ENCODE assay signal across 16 cellular contexts in the genomic region with DNA sequence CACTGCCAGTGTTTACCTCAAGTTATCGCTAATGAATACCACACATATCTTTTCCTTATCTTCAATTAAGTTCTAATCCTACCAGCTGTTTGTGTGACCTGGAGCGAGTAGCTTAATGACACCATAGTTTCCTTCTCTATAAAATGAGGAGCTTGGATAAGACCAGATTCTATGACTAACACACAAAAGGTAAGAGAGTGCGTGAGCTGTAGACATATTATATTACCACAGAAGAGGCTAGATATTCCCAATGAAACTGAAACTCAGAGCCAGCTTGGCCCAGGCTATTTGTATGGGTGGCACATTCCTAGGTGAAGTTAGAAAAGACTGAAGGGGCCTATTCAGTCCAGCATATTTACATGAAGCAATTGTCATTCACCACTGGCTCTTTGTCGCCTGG. TPM values are rescaled to one million over a fixed set of nuclear protein-coding genes. Genes with fewer than 3 reads are reported as not detected.
DNase-seq lines count a peak whose midpoint lies in the region; ATAC-seq and TF ChIP-seq lines count a peak whose summit lies in the region.
"Had no signal": no experiment of that assay in that cellular context is flagged by ENCODE, and none has a peak within 500 bp of the region (broad histone marks: within the 10 kb centered on the region; RNA-seq: fewer than 3 reads in every experiment).

No MANE protein-coding gene starts in this region.

- no TSS peak for BruUV-seq in mammary epithelial cell (replicated peaks; lab: Mats Ljungman, UMichigan)
- BruUV-seq in MCF 10A (replicated peaks; lab: Mats Ljungman, UMichigan) = no TSS peak

- no peaks in the 10 kb centered on the region for H3K27me3 ChIP-seq in mammary epithelial cell (ENCODE audit: insufficient read depth, low read length)
- H3K27me3 ChIP-seq in endodermal cell (ENCODE audit: control insufficient read depth, insufficient read depth, low read length, poor library complexity, severe bottlenecking) = no peaks in the 10 kb centered on the region
- no peaks in the 10 kb centered on the region for H3K27me3 ChIP-seq in muscle layer of colon (ENCODE audit: control insufficient read depth in 1 of 2, insufficient read depth in 2 of 2, low read length in 2 of 2)
- H3K27me3 ChIP-seq: body of pancreas, left lung had no signal

- H2AFZ ChIP-seq in mammary epithelial cell (ENCODE audit: low read depth, low read length) = no peak overlapping the region

- H4K20me1 ChIP-seq in mammary epithelial cell (ENCODE audit: insufficient read depth, low read length) = no peaks in the 10 kb centered on the region

- H3K27me3 Mint-ChIP-seq in MCF 10A (ENCODE audit: insufficient read depth, unreplicated experiment) (no peaks in the 10 kb centered on the region), endodermal cell (ENCODE audit: insufficient read depth) (no peaks in the 10 kb centered on the region)
- H3K27me3 Mint-ChIP-seq in stimulated activated naive CD8-positive, alpha-beta T cell treated with anti-CD3 and anti-CD28 coated beads, Interleukin-15, amount 100 ng/mL, for 72 hours = peaks cover 8% of the 10 kb centered on the region

- H3K27ac ChIP-seq in mammary epithelial cell (ENCODE audit: insufficient read depth, low read depth, low read length) (no peak overlapping the region), endodermal cell (ENCODE audit: low read depth, low read length) (peak overlapping the region; percentile 6), muscle layer of colon (ENCODE audit: low read depth, low read length) (peak overlapping the region; percentile 79)
- H3K27ac ChIP-seq: body of pancreas, left lung, WERI-Rb-1 had no signal

- CTCF ChIA-PET in mammary epithelial cell (lab: Charles Lee; ENCODE audit: low non-redundant PET) (no interaction called here), MCF 10A (lab: Yijun Ruan, JAX) (interaction anchor here (0.6 to 0.8 kb wide), 4 partner anchors 13 to 87 kb away, joined by 3 to 4 read pairs (median 4); no protein-coding TSS in a partner anchor)

- no peak for ATAC-seq in stimulated activated naive CD8-positive, alpha-beta T cell treated with anti-CD3 and anti-CD28 coated beads, Interleukin-15, amount 100 ng/mL, for 72 hours
- ATAC-seq in GM19463 (IDR thresholded peaks at IDR 0.05; ENCODE audit: unreplicated experiment) = no peak
- ATAC-seq: body of pancreas, left lung had no signal

- H3K4me1 Mint-ChIP-seq in MCF 10A (ENCODE audit: insufficient read depth, unreplicated experiment) = no peaks in the 10 kb centered on the region
- H3K4me1 Mint-ChIP-seq in endodermal cell = peaks cover 13% of the 10 kb centered on the region
- no peaks in the 10 kb centered on the region for H3K4me1 Mint-ChIP-seq in stimulated activated naive CD8-positive, alpha-beta T cell treated with anti-CD3 and anti-CD28 coated beads, Interleukin-15, amount 100 ng/mL, for 72 hours

- dilution Hi-C loops in mammary epithelial cell (cut with HindIII; ENCODE audit: low sequenced_read_pairs) = no loop called here

- H3K79me2 ChIP-seq in mammary epithelial cell (ENCODE audit: insufficient read depth, low read length) = no peaks in the 10 kb centered on the region

- peak; percentile 78 for DNase-seq in mammary epithelial cell
- no peak for DNase-seq in MCF 10A (ENCODE audit: unreplicated experiment)
- no peak for DNase-seq in endodermal cell
- no peak for DNase-seq in stimulated activated naive CD8-positive, alpha-beta T cell treated with anti-CD3 and anti-CD28 coated beads, Interleukin-15, amount 100 ng/mL, for 72 hours
- no peak for DNase-seq in anterior cingulate cortex (lab: John Stamatoyannopoulos, UW)
- no peak for DNase-seq in AG08395 (ENCODE audit: low spot score)
- DNase-seq: ACHN, body of pancreas, DMS79, Karpas-422, left lung, substantia nigra, WERI-Rb-1 had no signal

- H3K9ac ChIP-seq in mammary epithelial cell (ENCODE audit: insufficient read depth, low read length) (no peak overlapping the region), endodermal cell (ENCODE audit: extremely low read depth, low read length, poor library complexity, severe bottlenecking) (no peak overlapping the region), muscle layer of colon (ENCODE audit: low read length) (peak overlapping the region; percentile 25)

- H3K9me3 ChIP-seq in mammary epithelial cell (replicated peaks; ENCODE audit: insufficient read depth, low read length) = no peaks in the 10 kb centered on the region
- no peaks in the 10 kb centered on the region for H3K9me3 ChIP-seq in endodermal cell (ENCODE audit: control insufficient read depth, low read length)
- H3K9me3 ChIP-seq in muscle layer of colon (ENCODE audit: low read length) = no peaks in the 10 kb centered on the region
- H3K9me3 ChIP-seq: body of pancreas, left lung had no signal

- H3K36me3 Mint-ChIP-seq in MCF 10A (ENCODE audit: insufficient read depth, unreplicated experiment) = no peaks in the 10 kb centered on the region
- H3K36me3 Mint-ChIP-seq in endodermal cell (ENCODE audit: low read depth) = peaks cover 19% of the 10 kb centered on the region

- H3K4me3 ChIP-seq in mammary epithelial cell (replicated peaks in 1 of 3; ENCODE audit: insufficient read depth in 1 of 3, low read depth in 2 of 3, low read length in 3 of 3) (no peak overlapping the region), endodermal cell (ENCODE audit: low read length) (peak overlapping the region; percentile 36), muscle layer of colon (ENCODE audit: low read depth in 1 of 2, low read length in 2 of 2) (no peak overlapping the region)
- H3K4me3 ChIP-seq: body of pancreas, left lung had no signal

- TF ChIP-seq CTCF in mammary epithelial cell (conservative IDR thresholded peaks at IDR 0.05 in 1 of 2, IDR thresholded peaks at IDR 0.05 in 1 of 2; ENCODE audit: extremely low read depth in 1 of 2, insufficient read depth in 1 of 2, low read depth in 1 of 2, low read length in 2 of 2) (no peak), MCF 10A (IDR thresholded peaks at IDR 0.05; ENCODE audit: unreplicated experiment) (no peak), endodermal cell (conservative IDR thresholded peaks at IDR 0.05) (no peak)

- no peaks in the 10 kb centered on the region for H3K4me1 ChIP-seq in mammary epithelial cell (ENCODE audit: insufficient read depth, low read length)
- no peaks in the 10 kb centered on the region for H3K4me1 ChIP-seq in endodermal cell (ENCODE audit: control insufficient read depth, insufficient read depth, low read length)
- peaks cover 58% of the 10 kb centered on the region for H3K4me1 ChIP-seq in muscle layer of colon (ENCODE audit: insufficient read depth, low read length)
- H3K4me1 ChIP-seq: body of pancreas, left lung had no signal

- no peak overlapping the region for H3K4me2 ChIP-seq in mammary epithelial cell (ENCODE audit: insufficient read depth, low read depth, low read length)

- POLR2A ChIA-PET in MCF 10A (lab: Yijun Ruan, JAX) = interaction anchor here (0.7 to 0.9 kb wide), 3 partner anchors 15 to 88 kb away, joined by 3 to 4 read pairs (median 3); partner anchors contain the start of gene SPCS3

- in situ Hi-C loops in mammary epithelial cell (cut with MboI; ENCODE audit: low sequenced_read_pairs in 2 of 2) = no loop called here

- H3K9me3 Mint-ChIP-seq in MCF 10A (ENCODE audit: unreplicated experiment) (no peaks in the 10 kb centered on the region), endodermal cell (no peaks in the 10 kb centered on the region)
- H3K9me3 Mint-ChIP-seq in stimulated activated naive CD8-positive, alpha-beta T cell treated with anti-CD3 and anti-CD28 coated beads, Interleukin-15, amount 100 ng/mL, for 72 hours = no peaks in the 10 kb centered on the region

- H3K36me3 ChIP-seq in mammary epithelial cell (ENCODE audit: insufficient read depth, low read length) = no peaks in the 10 kb centered on the region
- peaks cover 7% of the 10 kb centered on the region for H3K36me3 ChIP-seq in endodermal cell (ENCODE audit: control insufficient read depth, insufficient read depth, low read length)
- H3K36me3 ChIP-seq in muscle layer of colon (ENCODE audit: insufficient read depth, low read length) = no peaks in the 10 kb centered on the region
- H3K36me3 ChIP-seq: left lung, WERI-Rb-1 had no signal

- H3K27ac Mint-ChIP-seq in MCF 10A (ENCODE audit: low read depth, unreplicated experiment) = no peak overlapping the region
- no peak overlapping the region for H3K27ac Mint-ChIP-seq in endodermal cell
- H3K27ac Mint-ChIP-seq in stimulated activated naive CD8-positive, alpha-beta T cell treated with anti-CD3 and anti-CD28 coated beads, Interleukin-15, amount 100 ng/mL, for 72 hours = no peak overlapping the region

- intact Hi-C loops in mammary epithelial cell (cut with micrococcal nuclease) = no loop called here
- intact Hi-C loops in MCF 10A (cut with micrococcal nuclease) = no loop called here

- 57% methylated on average over 4 of the region's 4 CpGs for WGBS in mammary epithelial cell (ENCODE audit: low coverage, missing lambda C conversion rate)
- 42 to 59% methylated on average over 2 to 4 of the region's 4 CpGs for WGBS in endodermal cell (ENCODE audit: insufficient coverage in 1 of 2, insufficient read length in 1 of 2), 2 experiments

- H3K4me3 Mint-ChIP-seq in MCF 10A (ENCODE audit: unreplicated experiment) (no peak overlapping the region), endodermal cell (no peak overlapping the region)
- no peak overlapping the region for H3K4me3 Mint-ChIP-seq in stimulated activated naive CD8-positive, alpha-beta T cell treated with anti-CD3 and anti-CD28 coated beads, Interleukin-15, amount 100 ng/mL, for 72 hours

RNA-seq across cellular contexts. Expression of gene ASB5, which starts 30.2 kb away (rescaled TPM):
- total RNA-seq in mammary epithelial cell = not detected
- polyA plus RNA-seq in mammary epithelial cell = 0.01 TPM
- not detected for polyA minus RNA-seq in mammary epithelial cell
- total RNA-seq in MCF 10A (2022) = not detected in 2 replicates
- 10 to 100 TPM in 1 of 2 donors, 1 to 10 TPM in 1; 2.8 to 14.6 TPM for total RNA-seq in endodermal cell
- polyA plus RNA-seq in endodermal cell (2013, experiment 1 of 2) = 1.5 TPM
- polyA plus RNA-seq in endodermal cell (2013, experiment 2 of 2) = 2.2 TPM
- total RNA-seq: body of pancreas, left lung, omental fat pad had no signal

RNA-seq across cellular contexts. Expression of gene SPATA4, which starts 43.4 kb away (rescaled TPM):
- total RNA-seq in mammary epithelial cell (under 1 TPM; 0.17 to 0.94 TPM), MCF 10A (2022) (0.21 and 0.44 TPM in 2 replicates), endodermal cell (not detected)
- 0.06 TPM for polyA plus RNA-seq in mammary epithelial cell
- not detected for polyA minus RNA-seq in mammary epithelial cell
- 0.21 TPM for polyA plus RNA-seq in endodermal cell (2013, experiment 1 of 2)
- not detected for polyA plus RNA-seq in endodermal cell (2013, experiment 2 of 2)
- total RNA-seq: body of pancreas, omental fat pad had no signal
